In genomic region chr14:105168496-105168978, GRCh38 we compare ENCODE assay signal across 8 cellular contexts. TPM values are rescaled to one million over a fixed set of nuclear protein-coding genes. Genes with fewer than 3 reads are reported as not detected.
DNase-seq lines count a peak whose midpoint lies in the region; FAIRE-seq and TF ChIP-seq lines count a peak whose summit lies in the region.

TSS of gene JAG2 (minus strand) at chr14:105168776. CDS start at chr14:105168420, 356 bp downstream.

- WGBS in adrenal gland, 4 donors = 0 to 1% (median 0%) methylated on average over 9 to 71 of the region's 84 CpGs; no CpG with 5 or more reads in 1 of the 4 donors

- no peak within 1 kb of the TSS for H3K27ac ChIP-seq in adrenal gland

- FAIRE-seq in H54 (lab: Jason Lieb, UNC) = no peak

- H3K36me3 ChIP-seq in adrenal gland (replicated peaks in 1 of 2) = no peaks in the 10 kb centered on the region

- H3K4me1 ChIP-seq in adrenal gland (replicated peaks in 1 of 2) = peaks cover 0 to 8% of the 10 kb centered on the region in 2 donors

- H3K4me3 ChIP-seq in fibroblast of the aortic adventitia (ENCODE audit: low read depth, low read length) (peak within 1 kb of the TSS; percentile 22), adrenal gland (peak within 1 kb of the TSS in 1 of 4 donors; percentile 48)

- no peaks in the 10 kb centered on the region for H3K9me3 ChIP-seq in adrenal gland (replicated peaks in 1 of 3)

- DNase-seq in H54 (ENCODE audit: insufficient read length, low spot score) (peak; percentile 72), NCI-H526 treated with DMSO at 0.1 percent for 48 hours (lab: John Stamatoyannopoulos, UW) (peak; percentile 15), fibroblast of the aortic adventitia (ENCODE audit: low read depth) (peak; percentile 14), occipital lobe (lab: John Stamatoyannopoulos, UW) (peak; percentile 43), ureter (ENCODE audit: low spot score) (no peak), adrenal gland (no peak), NCI-H524 treated with DMSO at 0.1 percent for 48 hours (lab: John Stamatoyannopoulos, UW) (no peak)
- peak; percentile 20 to 31 for DNase-seq in activated T-helper 1 cell treated with anti-CD3 and anti-CD28 coated beads, Interleukin-2, amount 50 U/mL, for 16 hours (ENCODE audit: low read depth in 1 of 2, low spot score in 1 of 2)

- peak; percentile 35; the same call in 1 of the 2 replicates for TF ChIP-seq POLR2A in H54 (IDR thresholded peaks at IDR 0.05; ENCODE audit: low read depth, low read length)
- no peak for TF ChIP-seq POLR2A in adrenal gland (IDR thresholded peaks at IDR 0.05)

- intact Hi-C loops in adrenal gland (cut with DNase I) = no loop called here

- peaks cover 25% of the 10 kb centered on the region for H3K27me3 ChIP-seq in adrenal gland

- TF ChIP-seq CTCF in fibroblast of the aortic adventitia (IDR thresholded peaks at IDR 0.05; ENCODE audit: insufficient read depth, low read length) = no peak
- TF ChIP-seq CTCF in adrenal gland (IDR thresholded peaks at IDR 0.05) = no peak

RNA-seq across cellular contexts. Expression of gene JAG2, which starts in this region (rescaled TPM):
- total RNA-seq in fibroblast of the aortic adventitia (ENCODE audit: low replicate concordance) (0.63 and 3.1 TPM in 2 replicates), occipital lobe (31.7 TPM), ureter (42.2 TPM), adrenal gland (1 to 10 TPM; 1.8 to 5.7 (median 4.0) TPM)
- 10 to 100 TPM in 2 of 3 donors, under 1 TPM in 1; 0.93 to 16.2 (median 12.7) TPM for polyA plus RNA-seq in adrenal gland

Comparison
In these comparisons a context has a peak if more than half of its experiments do, and no peak if none do; other contexts are left out.
1. DNase-seq: peak in H54 (single experiment), NCI-H526 treated with DMSO at 0.1 percent for 48 hours (single experiment), activated T-helper 1 cell treated with anti-CD3 and anti-CD28 coated beads, Interleukin-2, amount 50 U/mL, for 16 hours (2 of 2), fibroblast of the aortic adventitia (single experiment) and occipital lobe (single experiment); none in ureter (single experiment), adrenal gland (0 of 7) and NCI-H524 treated with DMSO at 0.1 percent for 48 hours (single experiment).